Comparison of ENCODE assay signal across 9 cellular contexts in the genomic region with DNA sequence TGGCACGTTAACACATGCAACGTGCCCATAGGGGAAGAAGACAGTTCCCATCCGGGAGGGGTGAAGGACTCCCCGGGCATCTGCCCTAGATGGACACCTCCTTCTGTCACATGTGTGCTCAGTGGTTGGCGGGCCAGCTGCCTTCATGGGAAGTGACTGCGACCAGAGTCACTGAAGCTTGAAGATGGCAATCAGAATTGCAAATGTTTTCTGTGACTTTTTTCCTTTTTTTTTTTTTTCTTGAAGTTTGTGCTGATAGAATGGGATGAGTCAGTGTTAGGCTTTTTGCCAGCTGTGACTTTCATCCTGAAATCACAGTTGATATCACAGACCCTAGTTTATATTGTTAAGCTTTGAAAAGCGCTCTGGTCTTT.
A peak's percentile ranks its signal among the peaks of the same experiment; 100 is the strongest.
DNase-seq lines count a peak whose midpoint lies in the region; ATAC-seq lines count a peak whose summit lies in the region.
"Had no signal": no experiment of that assay in that cellular context is flagged by ENCODE, and none has a peak within 500 bp of the region (broad histone marks: within the 10 kb centered on the region; RNA-seq: fewer than 3 reads in every experiment).

No MANE protein-coding gene starts in this region.

- no peaks in the 10 kb centered on the region for H3K27me3 Mint-ChIP-seq in T-helper 2 cell treated with Interferon-gamma antibody and Interleukin-4, amounts not matched to agents 5 μg/mL and 100 μg/mL, for 36 hours (ENCODE audit: low read depth)

- no peak overlapping the region for H3K4me3 Mint-ChIP-seq in T-helper 2 cell treated with Interferon-gamma antibody and Interleukin-4, amounts not matched to agents 5 μg/mL and 100 μg/mL, for 36 hours

- no peaks in the 10 kb centered on the region for H3K4me1 Mint-ChIP-seq in T-helper 2 cell treated with Interferon-gamma antibody and Interleukin-4, amounts not matched to agents 5 μg/mL and 100 μg/mL, for 36 hours (ENCODE audit: low read depth)

- H3K9me3 Mint-ChIP-seq in T-helper 2 cell treated with Interferon-gamma antibody and Interleukin-4, amounts not matched to agents 5 μg/mL and 100 μg/mL, for 36 hours: no peaks in the 10 kb centered on the region

- intact Hi-C loops in left ventricle myocardium superior (cut with micrococcal nuclease): no loop called here

- ATAC-seq in GM21423 (IDR thresholded peaks at IDR 0.05; ENCODE audit: unreplicated experiment): peak; percentile 97
- peak; percentile 30 for ATAC-seq in left ventricle myocardium superior

- peaks cover 31% of the 10 kb centered on the region for H3K36me3 Mint-ChIP-seq in T-helper 2 cell treated with Interferon-gamma antibody and Interleukin-4, amounts not matched to agents 5 μg/mL and 100 μg/mL, for 36 hours (ENCODE audit: low read depth)

- DNase-seq in CMK (ENCODE audit: low read depth) (peak; percentile 21), NCI-H526 treated with DMSO at 0.1 percent for 48 hours (lab: John Stamatoyannopoulos, UW) (peak; percentile 33), left ventricle myocardium superior (peak; percentile 37), NCI-H2196 treated with DMSO at 0.1 percent for 48 hours (lab: John Stamatoyannopoulos, UW; ENCODE audit: unreplicated experiment) (no peak), NCI-H2081 treated with DMSO at 0.1 percent for 48 hours (lab: John Stamatoyannopoulos, UW) (no peak), NCI-H446 (lab: John Stamatoyannopoulos, UW) (no peak)
- no peak for DNase-seq in T-helper 2 cell treated with Interferon-gamma antibody and Interleukin-4, amounts not matched to agents 5 μg/mL and 100 μg/mL, for 36 hours (ENCODE audit: low spot score)
- DNase-seq: SIG-M5 had no signal

- no peak overlapping the region for H3K27ac Mint-ChIP-seq in T-helper 2 cell treated with Interferon-gamma antibody and Interleukin-4, amounts not matched to agents 5 μg/mL and 100 μg/mL, for 36 hours

Comparison
In these comparisons a context has a peak if more than half of its experiments do, and no peak if none do; other contexts are left out.
1. DNase-seq: peak in CMK (single experiment), NCI-H526 treated with DMSO at 0.1 percent for 48 hours (single experiment) and left ventricle myocardium superior (single experiment); none in T-helper 2 cell treated with Interferon-gamma antibody and Interleukin-4, amounts not matched to agents 5 μg/mL and 100 μg/mL, for 36 hours (single experiment), NCI-H2196 treated with DMSO at 0.1 percent for 48 hours (single experiment), NCI-H2081 treated with DMSO at 0.1 percent for 48 hours (single experiment) and NCI-H446 (0 of 2).